Comparison of ENCODE assay signal across 25 cellular contexts in the genomic region with DNA sequence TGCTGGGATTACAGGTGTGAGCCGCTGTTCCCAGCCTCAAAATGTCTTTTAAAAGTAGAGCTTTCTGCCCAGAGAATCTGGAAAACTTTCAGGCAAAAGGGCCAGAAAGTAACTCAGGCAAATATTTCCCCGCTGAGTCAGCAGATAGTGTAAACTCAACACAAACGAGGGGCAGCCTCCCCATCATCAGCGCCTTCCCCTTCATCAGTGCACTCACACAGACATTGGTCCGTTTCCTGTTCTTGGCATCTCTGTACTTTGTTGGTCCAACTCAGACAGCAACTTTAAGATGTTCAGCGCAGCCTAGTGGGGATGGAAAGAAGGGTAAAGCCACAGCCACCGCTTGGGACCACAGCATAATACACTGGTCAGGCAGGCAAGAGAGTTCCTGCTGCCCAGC.
DNase-seq lines count a peak whose midpoint lies in the region; ATAC-seq and TF ChIP-seq lines count a peak whose summit lies in the region.
"Had no signal": no experiment of that assay in that cellular context is flagged by ENCODE, and none has a peak within 500 bp of the region (broad histone marks: within the 10 kb centered on the region; RNA-seq: fewer than 3 reads in every experiment).

No MANE protein-coding gene starts in this region.

- no peak for TF ChIP-seq EP300 in SK-N-SH (IDR thresholded peaks at IDR 0.05; ENCODE audit: borderline replicate concordance in 1 of 2, low read depth in 1 of 2, low read length in 1 of 2)

- no peaks in the 10 kb centered on the region for H4K20me1 ChIP-seq in SK-N-SH (ENCODE audit: insufficient read depth)
- H4K20me1 ChIP-seq in osteoblast (ENCODE audit: insufficient read depth, low read length) = peaks cover 6% of the 10 kb centered on the region

- H3K9me3 ChIP-seq in SK-N-SH (no peaks in the 10 kb centered on the region), osteoblast (ENCODE audit: low read depth, low read length) (no peaks in the 10 kb centered on the region)
- no peaks in the 10 kb centered on the region for H3K9me3 ChIP-seq in CD4-positive, alpha-beta memory T cell (ENCODE audit: control insufficient read depth in 1 of 2, low read length in 2 of 2)
- H3K9me3 ChIP-seq: prostate gland had no signal

- no peak overlapping the region for H2AFZ ChIP-seq in SK-N-SH (ENCODE audit: low read depth)
- H2AFZ ChIP-seq in osteoblast (ENCODE audit: low read length) = no peak overlapping the region

- no peaks in the 10 kb centered on the region for H3K9me2 ChIP-seq in SK-N-SH

- no peak for TF ChIP-seq RAD21 in SK-N-SH (IDR thresholded peaks at IDR 0.05; ENCODE audit: low read length)

- 91% methylated on average over 7 of the region's 7 CpGs for WGBS in SK-N-SH (ENCODE audit: low lambda C conversion rate)

- H3K79me2 ChIP-seq in SK-N-SH (ENCODE audit: insufficient read depth) (no peaks in the 10 kb centered on the region), osteoblast (ENCODE audit: insufficient read depth, low read length) (peaks cover 3% of the 10 kb centered on the region)

- H3K4me2 ChIP-seq in SK-N-SH (no peak overlapping the region), osteoblast (ENCODE audit: insufficient read depth, low read length) (no peak overlapping the region)

- H3K4me3 Mint-ChIP-seq in CD4-positive, alpha-beta memory T cell = no peak overlapping the region
- H3K4me3 Mint-ChIP-seq: activated naive CD4-positive, alpha-beta T cell treated with anti-CD3 and anti-CD28 coated beads, Interleukin-2, amount 10 ng/mL, durations not matched to agents 7 days and 5 days; activated T-cell treated with anti-CD3 and anti-CD28 coated beads, Interleukin-2, amount 50 U/mL, for 4 hours; brain; CD4-positive, alpha-beta T cell; nephron; stimulated activated naive CD8-positive, alpha-beta T cell treated with anti-CD3 and anti-CD28 coated beads, Interleukin-15, amount 100 ng/mL, for 72 hours; type B pancreatic cell had no signal

- CTCF ChIA-PET in SK-N-SH (lab: Yijun Ruan, JAX) = interaction anchor here (0.7 kb wide), 1 partner anchor 87 kb away, joined by 3 read pairs; no protein-coding TSS in a partner anchor
- CTCF ChIA-PET in CD4-positive, alpha-beta memory T cell (lab: Charles Lee; ENCODE audit: partially characterized antibody) = no interaction called here

- H3K4me1 ChIP-seq in SK-N-SH (ENCODE audit: control insufficient read depth in 1 of 2, insufficient read depth in 2 of 2, low read depth in 1 of 2, low read length in 1 of 2) (no peaks in the 10 kb centered on the region), osteoblast (ENCODE audit: insufficient read depth, low read length) (peaks cover 11% of the 10 kb centered on the region)
- no peaks in the 10 kb centered on the region for H3K4me1 ChIP-seq in CD4-positive, alpha-beta memory T cell (ENCODE audit: insufficient read depth, low read length)
- H3K4me1 ChIP-seq: prostate gland had no signal

- peaks cover 0 to 1% (median 0%) of the 10 kb centered on the region in 4 donors for H3K4me1 Mint-ChIP-seq in CD4-positive, alpha-beta memory T cell
- H3K4me1 Mint-ChIP-seq: activated naive CD4-positive, alpha-beta T cell treated with anti-CD3 and anti-CD28 coated beads, Interleukin-2, amount 10 ng/mL, durations not matched to agents 7 days and 5 days; brain; nephron; stimulated activated naive CD8-positive, alpha-beta T cell treated with anti-CD3 and anti-CD28 coated beads, Interleukin-15, amount 100 ng/mL, for 72 hours had no signal

- POLR2A ChIA-PET in SK-N-SH (lab: Yijun Ruan, JAX) = no interaction called here
- POLR2A ChIA-PET in CD4-positive, alpha-beta memory T cell (lab: Charles Lee; ENCODE audit: partially characterized antibody) = no interaction called here

- peaks cover 2% of the 10 kb centered on the region for H3F3A ChIP-seq in SK-N-SH (replicated peaks; ENCODE audit: insufficient read depth)

- TF ChIP-seq CTCF in SK-N-SH (IDR thresholded peaks at IDR 0.05) (no peak), choroid plexus epithelial cell (conservative IDR thresholded peaks at IDR 0.05; ENCODE audit: low read depth, low read length) (peak; percentile 46), osteoblast (IDR thresholded peaks at IDR 0.05; ENCODE audit: extremely low read depth, low read depth, low read length) (peak; percentile 33)

- peak overlapping the region in 3 of 7 donors; percentile 31 to 51 (median 47) for H3K27ac Mint-ChIP-seq in CD4-positive, alpha-beta memory T cell
- H3K27ac Mint-ChIP-seq: activated naive CD4-positive, alpha-beta T cell treated with anti-CD3 and anti-CD28 coated beads, Interleukin-2, amount 10 ng/mL, durations not matched to agents 7 days and 5 days; brain; CD4-positive, alpha-beta T cell; type B pancreatic cell had no signal

- H3K4me3 ChIP-seq in SK-N-SH (ENCODE audit: low read depth in 2 of 2, low read length in 1 of 2) = no peak overlapping the region
- H3K4me3 ChIP-seq in choroid plexus epithelial cell (ENCODE audit: low read depth, low read length) = no peak overlapping the region
- H3K4me3 ChIP-seq in osteoblast (ENCODE audit: insufficient read depth, low read length) = no peak overlapping the region
- no peak overlapping the region for H3K4me3 ChIP-seq in CD4-positive, alpha-beta memory T cell (ENCODE audit: low read length in 2 of 2)
- H3K4me3 ChIP-seq: prostate gland had no signal

- H3K36me3 ChIP-seq in SK-N-SH (replicated peaks in 1 of 2; ENCODE audit: control insufficient read depth in 1 of 2, insufficient read depth in 2 of 2, low read length in 1 of 2) = peaks cover 61 to 65% of the 10 kb centered on the region in 2 experiments
- H3K36me3 ChIP-seq in osteoblast (ENCODE audit: insufficient read depth, low read length) = peaks cover 66% of the 10 kb centered on the region
- peaks cover 77% of the 10 kb centered on the region for H3K36me3 ChIP-seq in CD4-positive, alpha-beta memory T cell (ENCODE audit: insufficient read depth, low read length)

- H3K27ac ChIP-seq in SK-N-SH (ENCODE audit: low read depth in 2 of 2, low read length in 1 of 2) = no peak overlapping the region
- no peak overlapping the region for H3K27ac ChIP-seq in osteoblast (ENCODE audit: low read depth, low read length)
- H3K27ac ChIP-seq in CD4-positive, alpha-beta memory T cell (ENCODE audit: low read depth, low read length) = no peak overlapping the region
- H3K27ac ChIP-seq: prostate gland, WERI-Rb-1 had no signal

- ATAC-seq in SK-N-SH treated with all-trans-retinoic acid at 6 μM for 48 hours = 0 out of 3 replicates have a peak, but pooled peaks have one; percentile 28
- ATAC-seq in GM21786 (IDR thresholded peaks at IDR 0.05; ENCODE audit: unreplicated experiment) = no peak
- ATAC-seq in GM21423 (IDR thresholded peaks at IDR 0.05; ENCODE audit: unreplicated experiment) = no peak
- ATAC-seq: activated T-cell treated with anti-CD3 and anti-CD28 coated beads, Interleukin-2, amount 50 U/mL, for 4 hours; stimulated activated naive CD8-positive, alpha-beta T cell treated with anti-CD3 and anti-CD28 coated beads, Interleukin-15, amount 100 ng/mL, for 72 hours had no signal

- H3K9ac ChIP-seq in SK-N-SH = no peak overlapping the region

- H3K27me3 ChIP-seq in SK-N-SH (ENCODE audit: insufficient read depth) = no peaks in the 10 kb centered on the region
- no peaks in the 10 kb centered on the region for H3K27me3 ChIP-seq in osteoblast (ENCODE audit: insufficient read depth, low read length)
- H3K27me3 ChIP-seq in CD4-positive, alpha-beta memory T cell (ENCODE audit: insufficient read depth, low read length) = no peaks in the 10 kb centered on the region

- H3K9me3 Mint-ChIP-seq in CD4-positive, alpha-beta memory T cell = no peaks in the 10 kb centered on the region
- H3K9me3 Mint-ChIP-seq: activated naive CD4-positive, alpha-beta T cell treated with anti-CD3 and anti-CD28 coated beads, Interleukin-2, amount 10 ng/mL, durations not matched to agents 7 days and 5 days; activated T-cell treated with anti-CD3 and anti-CD28 coated beads, Interleukin-2, amount 50 U/mL, for 4 hours; brain; CD4-positive, alpha-beta T cell; nephron; stimulated activated naive CD8-positive, alpha-beta T cell treated with anti-CD3 and anti-CD28 coated beads, Interleukin-15, amount 100 ng/mL, for 72 hours; type B pancreatic cell had no signal

- DNase-seq in SK-N-SH = no peak
- peak; percentile 44 for DNase-seq in M059J (ENCODE audit: low read depth)
- peak; percentile 52 for DNase-seq in choroid plexus epithelial cell (ENCODE audit: low read depth)
- no peak for DNase-seq in osteoblast (ENCODE audit: insufficient read length, low spot score, missing footprints)
- no peak for DNase-seq in CD4-positive, alpha-beta memory T cell
- DNase-seq: 8988T; activated CD4-positive, alpha-beta T cell treated with anti-CD3 and anti-CD28 coated beads, Interleukin-2, amount 50 U/mL, for 48 hours; activated naive CD4-positive, alpha-beta T cell treated with anti-CD3 and anti-CD28 coated beads, Interleukin-2, amount 10 ng/mL, durations not matched to agents 7 days and 5 days; activated T-cell treated with anti-CD3 and anti-CD28 coated beads, Interleukin-2, amount 50 U/mL, for 4 hours; CD4-positive, alpha-beta T cell; cortex of kidney; GOT3; mesendoderm; NCI-H1417; NCI-H526; Right ventricle myocardium superior; stimulated activated naive CD8-positive, alpha-beta T cell treated with anti-CD3 and anti-CD28 coated beads, Interleukin-15, amount 100 ng/mL, for 72 hours; WERI-Rb-1 had no signal

- peaks cover 69 to 83% of the 10 kb centered on the region in 2 donors for H3K36me3 Mint-ChIP-seq in CD4-positive, alpha-beta memory T cell

- H3K27me3 Mint-ChIP-seq in CD4-positive, alpha-beta memory T cell = no peaks in the 10 kb centered on the region
- H3K27me3 Mint-ChIP-seq: activated naive CD4-positive, alpha-beta T cell treated with anti-CD3 and anti-CD28 coated beads, Interleukin-2, amount 10 ng/mL, durations not matched to agents 7 days and 5 days; CD4-positive, alpha-beta T cell; stimulated activated naive CD8-positive, alpha-beta T cell treated with anti-CD3 and anti-CD28 coated beads, Interleukin-15, amount 100 ng/mL, for 72 hours; type B pancreatic cell had no signal

- intact Hi-C loops in CD4-positive, alpha-beta memory T cell (cut with micrococcal nuclease) = no loop called here

TF ChIP-seq in SK-N-SH treated with all-trans-retinoic acid at 6 μM for 48 hours, 23 proteins besides CTCF, POLR2A, EP300 and RAD21 (continues in another document):
- TF ChIP-seq BACH2 (CRISPR knock-in tag; IDR thresholded peaks at IDR 0.05; ENCODE audit: borderline replicate concordance) (no peak), GLIS3 (CRISPR knock-in tag; IDR thresholded peaks at IDR 0.05) (no peak), ESRRG (CRISPR knock-in tag; IDR thresholded peaks at IDR 0.05) (no peak), CSDC2 (CRISPR knock-in tag; IDR thresholded peaks at IDR 0.05) (no peak)

TF ChIP-seq in SK-N-SH, 30 proteins besides CTCF, POLR2A, EP300 and RAD21:
- no peak for TF ChIP-seq RFX5 (IDR thresholded peaks at IDR 0.05; ENCODE audit: low read length)
- no peak for TF ChIP-seq TAF1 (IDR thresholded peaks at IDR 0.05; ENCODE audit: borderline replicate concordance, low read depth, low read length)

Comparison
In these comparisons a context has a peak if more than half of its experiments do, and no peak if none do; other contexts are left out.
1. DNase-seq: peak in M059J (single experiment) and choroid plexus epithelial cell (single experiment); none in SK-N-SH (single experiment), osteoblast (single experiment) and CD4-positive, alpha-beta memory T cell (0 of 5).